In the genomic region with DNA sequence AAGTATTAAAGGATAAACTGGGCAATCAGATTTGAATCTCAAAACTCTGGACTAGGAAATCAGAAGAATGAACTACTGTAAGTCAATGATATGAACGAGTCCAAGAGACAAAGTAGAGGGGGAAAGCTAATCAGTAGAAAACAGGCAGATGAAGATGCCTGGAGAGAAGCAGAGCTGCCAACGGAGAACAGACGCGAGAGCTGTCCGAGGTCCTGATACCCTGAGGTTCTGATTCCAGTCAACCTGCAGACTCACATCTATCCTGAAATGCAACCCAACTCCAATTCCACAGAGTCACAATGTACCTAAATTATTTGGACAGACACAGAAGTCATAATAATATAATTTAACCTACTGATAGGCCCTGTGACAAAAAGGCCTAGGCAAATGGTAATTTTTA, we compare ENCODE assay signal across 9 cellular contexts. TPM values are rescaled to one million over a fixed set of nuclear protein-coding genes. Genes with fewer than 3 reads are reported as not detected.
A peak's percentile ranks its signal among the peaks of the same experiment; 100 is the strongest.
DNase-seq lines count a peak whose midpoint lies in the region; ATAC-seq and TF ChIP-seq lines count a peak whose summit lies in the region.
"Had no signal": no experiment of that assay in that cellular context is flagged by ENCODE, and none has a peak within 500 bp of the region (broad histone marks: within the 10 kb centered on the region; RNA-seq: fewer than 3 reads in every experiment).

No MANE protein-coding gene starts in this region.

- no peaks in the 10 kb centered on the region for H3K9me3 ChIP-seq in right atrium auricular region

- intact Hi-C loops in left cardiac atrium (cut with DNase I): no loop called here
- intact Hi-C loops in Right ventricle myocardium superior (cut with DNase I): no loop called here

- no peaks in the 10 kb centered on the region for H3K36me3 ChIP-seq in right atrium auricular region

- DNase-seq in left cardiac atrium (peak; percentile 21), Right ventricle myocardium superior (no peak), RPMI8226 (peak; percentile 49), fibroblast of gingiva (ENCODE audit: low read depth) (peak; percentile 40), stromal cell of bone marrow (ENCODE audit: low read depth) (peak; percentile 21), T-helper 9 cell (no peak), right atrium auricular region (ENCODE audit: low spot score) (no peak)

- no peak overlapping the region for H3K4me3 ChIP-seq in right atrium auricular region
- H3K4me3 ChIP-seq: coronary artery had no signal

- no peak for ATAC-seq in left cardiac atrium
- ATAC-seq in Right ventricle myocardium superior (ENCODE audit: poor library complexity): no peak
- no peak for ATAC-seq in HG03521 (IDR thresholded peaks at IDR 0.05; ENCODE audit: unreplicated experiment)

- H3K27me3 ChIP-seq in right atrium auricular region: no peaks in the 10 kb centered on the region

- H3K27ac ChIP-seq in right atrium auricular region: no peak overlapping the region
- H3K27ac ChIP-seq: coronary artery had no signal

- H3K4me1 ChIP-seq in right atrium auricular region: no peaks in the 10 kb centered on the region

- TF ChIP-seq CTCF in right atrium auricular region (IDR thresholded peaks at IDR 0.05): no peak

RNA-seq across cellular contexts. Expression of gene RGS7, which starts 33.5 kb away (rescaled TPM):
- total RNA-seq in left cardiac atrium (not detected), Right ventricle myocardium superior (not detected), right atrium auricular region (not detected)

Comparison
In these comparisons a context has a peak if more than half of its experiments do, and no peak if none do; other contexts are left out.
1. DNase-seq: peak in left cardiac atrium (single experiment), RPMI8226 (single experiment), fibroblast of gingiva (single experiment) and stromal cell of bone marrow (single experiment); none in Right ventricle myocardium superior (single experiment), T-helper 9 cell (single experiment) and right atrium auricular region (single experiment).